Comparison of ENCODE assay signal across 19 cellular contexts in the genomic region with DNA sequence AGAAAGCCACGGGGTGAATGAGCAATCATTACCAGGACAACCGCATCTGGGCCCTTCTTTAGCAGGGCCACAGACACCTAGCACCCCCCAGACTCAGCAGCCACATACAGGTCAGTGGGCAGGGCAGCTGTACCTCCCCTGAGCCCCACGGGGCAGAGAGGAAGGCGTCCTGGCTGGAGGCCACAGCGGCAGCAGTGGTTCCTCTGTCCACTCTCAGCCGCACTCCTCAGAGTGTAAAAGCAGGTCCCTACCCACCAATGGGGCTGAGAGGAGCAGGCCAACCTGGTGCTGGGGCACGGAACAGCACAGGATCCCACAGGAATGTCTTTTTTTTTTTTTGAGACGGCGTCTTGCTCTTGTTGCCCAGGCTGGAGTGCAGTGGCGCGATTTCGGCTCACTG.
DNase-seq lines count a peak whose midpoint lies in the region; ATAC-seq, FAIRE-seq and TF ChIP-seq lines count a peak whose summit lies in the region.
"Had no signal": no experiment of that assay in that cellular context is flagged by ENCODE, and none has a peak within 500 bp of the region (broad histone marks: within the 10 kb centered on the region; RNA-seq: fewer than 3 reads in every experiment).

No MANE protein-coding gene starts in this region.

- H2AK5ac ChIP-seq in neuronal stem cell (ENCODE audit: low read depth, low read length) = no peak overlapping the region

- peaks cover 4% of the 10 kb centered on the region for H3K4me1 ChIP-seq in astrocyte (ENCODE audit: insufficient read depth, low read length)
- no peaks in the 10 kb centered on the region for H3K4me1 ChIP-seq in neuronal stem cell (ENCODE audit: control insufficient read depth in 2 of 2, insufficient read depth in 1 of 2, low read depth in 1 of 2, low read length in 2 of 2)
- peaks cover 0 to 49% (median 23%) of the 10 kb centered on the region in 4 donors for H3K4me1 ChIP-seq in tibial artery

- no peak overlapping the region for H4K91ac ChIP-seq in neuronal stem cell (ENCODE audit: low read depth, low read length, poor library complexity)

- H3K4me2 ChIP-seq in astrocyte (ENCODE audit: low read length) = no peak overlapping the region
- H3K4me2 ChIP-seq in neuronal stem cell (ENCODE audit: insufficient read depth, low read length, poor library complexity, severe bottlenecking) = peak overlapping the region; percentile 0

- no peak overlapping the region for H3K4me3 Mint-ChIP-seq in astrocyte (ENCODE audit: unreplicated experiment)

- no peak overlapping the region for H3K18ac ChIP-seq in neuronal stem cell (ENCODE audit: low read length)

- no peak for FAIRE-seq in astrocyte (lab: Jason Lieb, UNC)
- FAIRE-seq: GM19239, small intestine had no signal

- no peaks in the 10 kb centered on the region for H3K9me3 Mint-ChIP-seq in activated naive CD4-positive, alpha-beta T cell treated with anti-CD3 and anti-CD28 coated beads, Interleukin-2, amount 50 U/mL, for 72 hours
- H3K9me3 Mint-ChIP-seq in astrocyte (ENCODE audit: unreplicated experiment) = no peaks in the 10 kb centered on the region

- H3K9ac ChIP-seq in astrocyte (ENCODE audit: low read length) (no peak overlapping the region), neuronal stem cell (ENCODE audit: low read depth, low read length, poor library complexity) (no peak overlapping the region)

- H3K4ac ChIP-seq in neuronal stem cell (ENCODE audit: low read length) = no peak overlapping the region

- peaks cover 96% of the 10 kb centered on the region for H4K20me1 ChIP-seq in astrocyte (ENCODE audit: insufficient read depth, low read length)

- H3K36me3 ChIP-seq in astrocyte (ENCODE audit: insufficient read depth, low read length) (peaks cover 91% of the 10 kb centered on the region), neuronal stem cell (replicated peaks in 1 of 2; ENCODE audit: control insufficient read depth in 2 of 2, insufficient read depth in 2 of 2, low read length in 2 of 2) (peaks cover 69 to 95% of the 10 kb centered on the region in 2 donors), tibial artery (peaks cover 90 to 99% (median 92%) of the 10 kb centered on the region in 3 donors)

- peak overlapping the region; percentile 13 for H3K27ac ChIP-seq in astrocyte (ENCODE audit: low read depth, low read length)
- no peak overlapping the region for H3K27ac ChIP-seq in neuronal stem cell (replicated peaks; ENCODE audit: low read length)
- H3K27ac ChIP-seq in tibial artery = peak overlapping the region; percentile 95
- H3K27ac ChIP-seq: SJCRH30 had no signal

- H3K23ac ChIP-seq in neuronal stem cell (ENCODE audit: low read depth, low read length, poor library complexity) = no peak overlapping the region

- peaks cover 48% of the 10 kb centered on the region for H3K4me1 Mint-ChIP-seq in astrocyte (ENCODE audit: low read depth, unreplicated experiment)

- no peak overlapping the region for H2BK15ac ChIP-seq in neuronal stem cell (ENCODE audit: low read length)

- H3K14ac ChIP-seq in neuronal stem cell (ENCODE audit: low read length) = no peak overlapping the region

- H2BK12ac ChIP-seq in neuronal stem cell (ENCODE audit: low read length) = no peak overlapping the region

- no peak overlapping the region for H4K8ac ChIP-seq in neuronal stem cell (ENCODE audit: low read depth, low read length)

- H3K27me3 Mint-ChIP-seq in astrocyte (ENCODE audit: low read depth, unreplicated experiment) = no peaks in the 10 kb centered on the region

- peaks cover 94% of the 10 kb centered on the region for H3K79me2 ChIP-seq in astrocyte (ENCODE audit: insufficient read depth, low read length)

- H3K9me3 ChIP-seq in astrocyte (ENCODE audit: insufficient read depth, low read depth, low read length) (no peaks in the 10 kb centered on the region), neuronal stem cell (replicated peaks in 1 of 2; ENCODE audit: control insufficient read depth in 2 of 2, insufficient read depth in 1 of 2, low read depth in 1 of 2, low read length in 2 of 2) (no peaks in the 10 kb centered on the region), tibial artery (no peaks in the 10 kb centered on the region)
- H3K9me3 ChIP-seq: adrenal gland, mucosa of descending colon, SJCRH30 had no signal

- TF ChIP-seq CTCF in astrocyte (IDR thresholded peaks at IDR 0.05; ENCODE audit: insufficient read depth, low read depth, low read length) = no peak
- no peak for TF ChIP-seq CTCF in tibial artery (IDR thresholded peaks at IDR 0.05)

- peaks cover 6% of the 10 kb centered on the region for H3K79me1 ChIP-seq in neuronal stem cell (ENCODE audit: low read depth, low read length)

- H2BK5ac ChIP-seq in neuronal stem cell (ENCODE audit: low read length) = no peak overlapping the region

- no CpG with 5 or more reads among the region's 12 CpGs for WGBS in neuronal stem cell (ENCODE audit: extremely low coverage in 2 of 2, insufficient read length in 2 of 2, insufficient replicate concordance in 1 of 2), 2 donors

- DNase-seq in activated naive CD4-positive, alpha-beta T cell treated with anti-CD3 and anti-CD28 coated beads, Interleukin-2, amount 50 U/mL, for 72 hours (ENCODE audit: low spot score in 2 of 2) = no peak
- DNase-seq in activated naive CD4-positive, alpha-beta T cell treated with Interleukin-2 at 50 U/mL for 16 hours = no peak
- no peak for DNase-seq in astrocyte (ENCODE audit: low read depth)
- DNase-seq in neuronal stem cell (ENCODE audit: low spot score) = no peak
- DNase-seq in tibial artery = no peak
- no peak for DNase-seq in left lobe of liver (ENCODE audit: low spot score)
- DNase-seq: ACHN; activated CD8-positive, alpha-beta memory T cell treated with anti-CD3 and anti-CD28 coated beads, Interleukin-2, amount 50 U/mL, for 4 hours; adrenal gland; central memory CD4-positive, alpha-beta T cell; Kasumi-1; NCI-H526 treated with DMSO at 0.1 percent for 48 hours; SJCRH30; small intestine had no signal

- H3K36me3 Mint-ChIP-seq in activated naive CD4-positive, alpha-beta T cell treated with anti-CD3 and anti-CD28 coated beads, Interleukin-2, amount 50 U/mL, for 72 hours = peaks cover 37 to 50% of the 10 kb centered on the region in 2 donors
- H3K36me3 Mint-ChIP-seq in astrocyte (ENCODE audit: low read depth, unreplicated experiment) = peaks cover 39% of the 10 kb centered on the region

- peak overlapping the region; percentile 83 to 94 for H3K27ac Mint-ChIP-seq in activated naive CD4-positive, alpha-beta T cell treated with anti-CD3 and anti-CD28 coated beads, Interleukin-2, amount 50 U/mL, for 72 hours
- H3K27ac Mint-ChIP-seq in astrocyte (ENCODE audit: unreplicated experiment) = peak overlapping the region; percentile 86

- H2AFZ ChIP-seq in astrocyte (ENCODE audit: low read depth, low read length) (no peak overlapping the region), neuronal stem cell (ENCODE audit: low read length) (no peak overlapping the region)

- H3K4me3 ChIP-seq in astrocyte (ENCODE audit: insufficient read depth, low read depth, low read length) = no peak overlapping the region
- no peak overlapping the region for H3K4me3 ChIP-seq in neuronal stem cell (ENCODE audit: low read length in 2 of 2)
- H3K4me3 ChIP-seq in tibial artery = no peak overlapping the region
- H3K4me3 ChIP-seq: adrenal gland, mucosa of descending colon, SJCRH30 had no signal

- peak; percentile 11 to 23 for ATAC-seq in activated naive CD4-positive, alpha-beta T cell treated with anti-CD3 and anti-CD28 coated beads, Interleukin-2, amount 50 U/mL, for 72 hours
- ATAC-seq in GM21717 (IDR thresholded peaks at IDR 0.05; ENCODE audit: unreplicated experiment) (no peak), HG03159 (IDR thresholded peaks at IDR 0.05; ENCODE audit: unreplicated experiment) (no peak), left lobe of liver (no peak)
- ATAC-seq: activated CD4-positive, CD25-positive, alpha-beta regulatory T cell treated with anti-CD3 and anti-CD28 coated beads, Interleukin-2, amount 50 U/mL, for 24 hours had no signal

- intact Hi-C loops in tibial artery (cut with DNase I; ENCODE audit: low total_unique reads) = no loop called here

- no peak overlapping the region for H2BK120ac ChIP-seq in neuronal stem cell (ENCODE audit: low read depth, low read length)

- H3K27me3 ChIP-seq in astrocyte (ENCODE audit: insufficient read depth, low read length) (no peaks in the 10 kb centered on the region), neuronal stem cell (ENCODE audit: control insufficient read depth in 3 of 3, insufficient read depth in 3 of 3, low read depth in 1 of 3, low read length in 3 of 3) (no peaks in the 10 kb centered on the region), tibial artery (no peaks in the 10 kb centered on the region)
- H3K27me3 ChIP-seq: adrenal gland, SJCRH30 had no signal

Comparison
In these comparisons a context has a peak if more than half of its experiments do, and no peak if none do; other contexts are left out.
1. ATAC-seq: peak in activated naive CD4-positive, alpha-beta T cell treated with anti-CD3 and anti-CD28 coated beads, Interleukin-2, amount 50 U/mL, for 72 hours (2 of 2); none in GM21717 (single experiment), HG03159 (single experiment) and left lobe of liver (single experiment).